ENCODE assay signal across 25 cellular contexts in genomic region chr15:42214600-42214999, GRCh38. TPM values are rescaled to one million over a fixed set of nuclear protein-coding genes. Genes with fewer than 3 reads are reported as not detected.
"Had no signal": no experiment of that assay in that cellular context is flagged by ENCODE, and none has a peak within 500 bp of the region (broad histone marks: within the 10 kb centered on the region; RNA-seq: fewer than 3 reads in every experiment).

No MANE protein-coding gene starts in this region.

- ATAC-seq: gastroesophageal sphincter, natural killer cell, SK-N-SH treated with all-trans-retinoic acid at 6 μM for 48 hours had no signal

- FAIRE-seq: urothelium cell line had no signal

- H3K27ac Mint-ChIP-seq: endodermal cell, mesothelial cell of epicardium, natural killer cell had no signal

- H3K9me3 ChIP-seq: esophagus squamous epithelium, gastroesophageal sphincter, left ventricle myocardium inferior, ovary, prostate gland, spleen, stomach, suprapubic skin, transverse colon had no signal

- H3K4me3 Mint-ChIP-seq: endodermal cell, mesothelial cell of epicardium, natural killer cell had no signal

- H3K27me3 ChIP-seq: esophagus squamous epithelium, gastroesophageal sphincter, ovary, spleen, stomach, suprapubic skin, transverse colon had no signal

- H3K9me3 Mint-ChIP-seq: endodermal cell, mesothelial cell of epicardium, natural killer cell had no signal

- H3K36me3 ChIP-seq: ovary had no signal

- DNase-seq: activated CD4-positive, alpha-beta T cell treated with anti-CD3 and anti-CD28 coated beads for 48 hours; activated CD4-positive, CD25-positive, alpha-beta regulatory T cell; activated CD8-positive, alpha-beta memory T cell treated with anti-CD3 and anti-CD28 coated beads for 24 hours; activated CD8-positive, alpha-beta memory T cell treated with anti-CD3 and anti-CD28 coated beads, Interleukin-2, amount 50 U/mL, for 4 hours; activated gamma-delta T cell; cerebellar nuclear complex; endodermal cell; esophagus squamous epithelium; head of caudate nucleus; hypothalamus; left ventricle myocardium inferior; natural killer cell; ovary; spleen; stimulated activated CD4-positive, alpha-beta T cell treated with anti-CD3 and anti-CD28 coated beads, Interleukin-4, amount 100 ng/mL, for 1 hour; stomach; transverse colon had no signal

- H3K4me3 ChIP-seq: coronary artery, esophagus squamous epithelium, gastroesophageal sphincter, left ventricle myocardium inferior, ovary, prostate gland, spleen, stomach, suprapubic skin, transverse colon had no signal

- H3K4me1 ChIP-seq: esophagus squamous epithelium, gastroesophageal sphincter, prostate gland, stomach, suprapubic skin, transverse colon had no signal

- H3K4me1 Mint-ChIP-seq: endodermal cell, mesothelial cell of epicardium, natural killer cell had no signal

RNA-seq across cellular contexts. Expression of gene PLA2G4F, which starts 58.2 kb away (rescaled TPM):
- total RNA-seq: lung microvascular endothelial cell, natural killer cell, spleen had no signal
